Comparison of ENCODE assay signal across 19 cellular contexts in the genomic region with DNA sequence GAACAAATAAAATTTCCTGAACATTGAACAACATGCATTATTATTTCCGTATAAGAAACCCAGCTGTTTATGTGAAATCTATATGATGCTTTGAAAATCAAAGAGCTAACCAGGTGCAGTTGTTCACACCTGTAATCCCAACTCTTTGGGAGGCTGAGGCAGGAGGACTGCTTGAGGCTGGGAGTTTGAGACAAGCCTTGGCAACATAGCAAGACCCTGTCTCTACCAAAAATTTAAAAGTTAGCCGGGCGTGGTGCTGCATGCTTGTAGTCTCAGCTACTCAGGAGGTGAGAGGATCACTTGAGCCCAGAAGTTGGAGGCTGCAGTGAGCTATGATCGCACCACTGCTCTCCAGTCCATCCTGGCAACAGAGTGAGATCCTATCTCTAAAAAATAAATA. TPM values are rescaled to one million over a fixed set of nuclear protein-coding genes. Genes with fewer than 3 reads are reported as not detected.
DNase-seq lines count a peak whose midpoint lies in the region; ATAC-seq, FAIRE-seq and TF ChIP-seq lines count a peak whose summit lies in the region.
"Had no signal": no experiment of that assay in that cellular context is flagged by ENCODE, and none has a peak within 500 bp of the region (broad histone marks: within the 10 kb centered on the region; RNA-seq: fewer than 3 reads in every experiment).

No MANE protein-coding gene starts in this region.

- H3K9me3 Mint-ChIP-seq in immature natural killer cell = no peaks in the 10 kb centered on the region

- H3K4me3 Mint-ChIP-seq in immature natural killer cell = no peak overlapping the region

- POLR2A ChIA-PET in HepG2 (lab: Yijun Ruan, JAX) = interaction anchor here (1.5 kb wide), 1 partner anchor 41 kb away, joined by 3 read pairs; no protein-coding TSS in a partner anchor
- POLR2A ChIA-PET in Panc1 (lab: Charles Lee) = no interaction called here
- POLR2A ChIA-PET in endothelial cell of umbilical vein (lab: Charles Lee) = no interaction called here

- WGBS in HepG2 (ENCODE audit: low lambda C conversion rate) = 95% methylated on average over 4 of the region's 4 CpGs
- WGBS in right lobe of liver (ENCODE audit: insufficient coverage, low coverage, low lambda C conversion rate, missing lambda C conversion rate) = 90% methylated on average over 4 of the region's 4 CpGs
- WGBS in smooth muscle cell (ENCODE audit: low lambda C conversion rate) = 93% methylated on average over 4 of the region's 4 CpGs

- TF ChIP-seq POLR2A in HepG2 (IDR thresholded peaks at IDR 0.05; ENCODE audit: insufficient read depth in 1 of 2, low read depth in 2 of 2, low read length in 2 of 2) (no peak), right lobe of liver (IDR thresholded peaks at IDR 0.05) (no peak), endothelial cell of umbilical vein (IDR thresholded peaks at IDR 0.05; ENCODE audit: low read depth, low read length) (no peak)

- no peak for TF ChIP-seq RAD21 in HepG2 (CRISPR knock-in tag; IDR thresholded peaks at IDR 0.05)

- no peaks in the 10 kb centered on the region for H3K36me3 ChIP-seq in HepG2 (replicated peaks in 1 of 2; ENCODE audit: control insufficient read depth in 1 of 2, insufficient read depth in 2 of 2, low read length in 2 of 2)
- H3K36me3 ChIP-seq in right lobe of liver = no peaks in the 10 kb centered on the region
- H3K36me3 ChIP-seq in Panc1 (ENCODE audit: control insufficient read depth, insufficient read depth, low read length) = no peaks in the 10 kb centered on the region; the same call in 1 of the 2 replicates
- H3K36me3 ChIP-seq in endothelial cell of umbilical vein (ENCODE audit: control insufficient read depth in 2 of 2, extremely low read depth in 1 of 2, insufficient read depth in 2 of 2, low read length in 2 of 2) = no peaks in the 10 kb centered on the region
- no peaks in the 10 kb centered on the region for H3K36me3 ChIP-seq in smooth muscle cell (ENCODE audit: low read depth)

- H2AFZ ChIP-seq in HepG2 (ENCODE audit: low read length) = no peak overlapping the region
- H2AFZ ChIP-seq in endothelial cell of umbilical vein (ENCODE audit: low read depth, low read length) = no peak overlapping the region
- H2AFZ ChIP-seq in smooth muscle cell (ENCODE audit: low read depth) = no peak overlapping the region

- no peak overlapping the region for H3K27ac Mint-ChIP-seq in immature natural killer cell

- FAIRE-seq in HepG2 (lab: Jason Lieb, UNC) = no peak
- FAIRE-seq in endothelial cell of umbilical vein (lab: Jason Lieb, UNC) = peak; percentile 26
- FAIRE-seq: A204.1 had no signal

- TF ChIP-seq CTCF in HepG2 (CRISPR knock-in tag; IDR thresholded peaks at IDR 0.05) (no peak), right lobe of liver (IDR thresholded peaks at IDR 0.05) (no peak), Panc1 (IDR thresholded peaks at IDR 0.05) (no peak), endothelial cell of umbilical vein (IDR thresholded peaks at IDR 0.05; ENCODE audit: extremely low read depth in 1 of 2, insufficient read depth in 1 of 2, low read depth in 1 of 2, low read length in 2 of 2) (no peak), smooth muscle cell (IDR thresholded peaks at IDR 0.05; ENCODE audit: borderline replicate concordance, insufficient read depth, poor library complexity, severe bottlenecking) (no peak)

- H3K36me3 Mint-ChIP-seq in immature natural killer cell = peaks cover 0 to 4% (median 0%) of the 10 kb centered on the region in 3 donors

- intact Hi-C loops in HepG2 (cut with micrococcal nuclease; ENCODE audit: unreplicated experiment) = loop anchor here (5.0 kb wide), 1 partner anchor 112 kb away; no protein-coding TSS in a partner anchor
- intact Hi-C loops in right lobe of liver (cut with DNase I) = loop anchor here in 1 of 2 donors (10.0 kb wide), 1 partner anchor 50 kb away; no protein-coding TSS in a partner anchor
- intact Hi-C loops in Panc1 (cut with micrococcal nuclease; ENCODE audit: unreplicated experiment) = no loop called here
- intact Hi-C loops in endothelial cell of umbilical vein (cut with micrococcal nuclease) = loop anchor here (5.0 kb wide), 2 partner anchors 337 to 377 kb away; no protein-coding TSS in a partner anchor

- H3K79me2 ChIP-seq in HepG2 (ENCODE audit: insufficient read depth, low read length) (peaks cover 1% of the 10 kb centered on the region), endothelial cell of umbilical vein (ENCODE audit: control insufficient read depth, insufficient read depth, low read length) (peaks cover 1% of the 10 kb centered on the region), smooth muscle cell (ENCODE audit: low read depth) (peaks cover 1% of the 10 kb centered on the region)

- H3F3A ChIP-seq in smooth muscle cell (ENCODE audit: low read depth) = peaks cover 12% of the 10 kb centered on the region

- in situ Hi-C loops in HepG2 (cut with HindIII; ENCODE audit: extremely low pct_ligation_motif_present, low pct_unique_long_range_greater_than_20kb) = loop anchor here (10.0 kb wide), 1 partner anchor 70 kb away; no protein-coding TSS in a partner anchor
- in situ Hi-C loops in Panc1 (cut with HindIII; ENCODE audit: low pct_unique_long_range_greater_than_20kb, low sequenced_read_pairs) = no loop called here

- TF ChIP-seq EP300 in HepG2 (IDR thresholded peaks at IDR 0.05; ENCODE audit: low read depth in 2 of 2, low read length in 2 of 2) (no peak), HepG2 (CRISPR knock-in tag; IDR thresholded peaks at IDR 0.05; ENCODE audit: borderline replicate concordance) (no peak)

- dilution Hi-C loops in endothelial cell of umbilical vein (cut with MboI; ENCODE audit: extremely low pct_ligation_motif_present, low sequenced_read_pairs) = no loop called here

- H4K20me1 ChIP-seq in HepG2 (ENCODE audit: insufficient read depth, low read length) (no peaks in the 10 kb centered on the region), endothelial cell of umbilical vein (replicated peaks; ENCODE audit: control insufficient read depth, extremely low read depth, insufficient read depth, low read length) (no peaks in the 10 kb centered on the region), smooth muscle cell (ENCODE audit: low read depth) (no peaks in the 10 kb centered on the region)

- H3K27ac ChIP-seq in HepG2 (ENCODE audit: extremely low read length, insufficient read depth, low read length) = no peak overlapping the region
- peak overlapping the region in 1 of 3 donors; percentile 59 for H3K27ac ChIP-seq in right lobe of liver
- H3K27ac ChIP-seq in Panc1 (ENCODE audit: low read length) = peak overlapping the region; percentile 87
- peak overlapping the region; percentile 99 for H3K27ac ChIP-seq in endothelial cell of umbilical vein (ENCODE audit: insufficient read depth, low read depth, low read length)
- H3K27ac ChIP-seq in smooth muscle cell (ENCODE audit: low read depth) = peak overlapping the region; percentile 98

- H3K9me3 ChIP-seq in HepG2 (ENCODE audit: low read length) (no peaks in the 10 kb centered on the region), right lobe of liver (no peaks in the 10 kb centered on the region), Panc1 (ENCODE audit: control insufficient read depth, insufficient read depth, low read depth, low read length) (no peaks in the 10 kb centered on the region), endothelial cell of umbilical vein (replicated peaks; ENCODE audit: control insufficient read depth, insufficient read depth, low read length) (no peaks in the 10 kb centered on the region), smooth muscle cell (replicated peaks; ENCODE audit: low read depth) (no peaks in the 10 kb centered on the region)

- peaks cover 4 to 17% (median 7%) of the 10 kb centered on the region in 3 donors for H3K27me3 Mint-ChIP-seq in immature natural killer cell (ENCODE audit: low read depth in 3 of 3)

- peaks cover 11 to 13% of the 10 kb centered on the region in 2 donors for H3K4me1 Mint-ChIP-seq in immature natural killer cell

- CTCF ChIA-PET in HepG2 (lab: Yijun Ruan, JAX; ENCODE audit: low intra/inter-chr PET ratio, low total read pairs) (no interaction called here), Panc1 (lab: Charles Lee) (no interaction called here), endothelial cell of umbilical vein (lab: Charles Lee) (interaction anchor here (1.3 kb wide), 1 partner anchor 63 kb away, joined by 3 read pairs; no protein-coding TSS in a partner anchor)

- ATAC-seq in HepG2 (no peak), right lobe of liver (no peak), Panc1 (no peak), GM21825 (IDR thresholded peaks at IDR 0.05; ENCODE audit: unreplicated experiment) (no peak), GM18520 (IDR thresholded peaks at IDR 0.05; ENCODE audit: unreplicated experiment) (no peak)

- H3K27me3 ChIP-seq in HepG2 (ENCODE audit: control insufficient read depth in 1 of 2, insufficient read depth in 2 of 2, low read length in 2 of 2) = no peaks in the 10 kb centered on the region
- H3K27me3 ChIP-seq in right lobe of liver = no peaks in the 10 kb centered on the region
- H3K27me3 ChIP-seq in Panc1 (ENCODE audit: control insufficient read depth, insufficient read depth, low read length) = no peaks in the 10 kb centered on the region
- no peaks in the 10 kb centered on the region for H3K27me3 ChIP-seq in endothelial cell of umbilical vein (ENCODE audit: control insufficient read depth in 2 of 2, insufficient read depth in 2 of 2, low read length in 2 of 2)
- H3K27me3 ChIP-seq in smooth muscle cell (ENCODE audit: low read depth) = no peaks in the 10 kb centered on the region

- BruUV-seq in HepG2 (replicated peaks; lab: Mats Ljungman, UMichigan) = no TSS peak
- no TSS peak for BruUV-seq in Panc1 (replicated peaks; lab: Mats Ljungman, UMichigan)
- BruUV-seq in endothelial cell of umbilical vein (replicated peaks; lab: Mats Ljungman, UMichigan) = no TSS peak

- DNase-seq in HepG2 (ENCODE audit: low spot score) = no peak
- no peak for DNase-seq in right lobe of liver
- no peak for DNase-seq in Panc1 (ENCODE audit: low read depth, low spot score)
- no peak for DNase-seq in endothelial cell of umbilical vein (ENCODE audit: low read depth, low spot score)
- no peak for DNase-seq in smooth muscle cell (lab: John Stamatoyannopoulos, UW; ENCODE audit: unreplicated experiment)
- DNase-seq in immature natural killer cell = no peak
- DNase-seq: C1 segment of cervical spinal cord, DMS79 treated with DMSO at 0.1 percent for 48 hours, GOT3, KBM-7, MV-4-11, NCI-H187, NCI-H2107, NCI-H510A treated with DMSO at 0.1 percent for 48 hours, NCI-H774, OCI-M1 had no signal

- H3K4me1 ChIP-seq in HepG2 (ENCODE audit: insufficient read depth, low read length) = peaks cover 72% of the 10 kb centered on the region
- peaks cover 0 to 26% (median 7%) of the 10 kb centered on the region in 4 donors for H3K4me1 ChIP-seq in right lobe of liver
- peaks cover 45% of the 10 kb centered on the region for H3K4me1 ChIP-seq in Panc1 (ENCODE audit: control insufficient read depth, insufficient read depth, low read length)
- H3K4me1 ChIP-seq in endothelial cell of umbilical vein (ENCODE audit: control insufficient read depth, extremely low read depth, insufficient read depth, low read length) = peaks cover 32% of the 10 kb centered on the region
- H3K4me1 ChIP-seq in smooth muscle cell (ENCODE audit: low read depth) = peaks cover 16% of the 10 kb centered on the region

- H3K4me3 ChIP-seq in HepG2 (replicated peaks in 1 of 3; ENCODE audit: insufficient read depth in 1 of 3, low read depth in 2 of 3, low read length in 3 of 3) (no peak overlapping the region), right lobe of liver (no peak overlapping the region), Panc1 (ENCODE audit: low read depth in 2 of 2, low read length in 2 of 2) (no peak overlapping the region), endothelial cell of umbilical vein (replicated peaks in 1 of 3; ENCODE audit: insufficient read depth in 1 of 3, low read depth in 1 of 3, low read length in 3 of 3) (no peak overlapping the region), smooth muscle cell (no peak overlapping the region)

- H3K4me2 ChIP-seq in HepG2 (ENCODE audit: low read depth, low read length) (no peak overlapping the region), endothelial cell of umbilical vein (ENCODE audit: insufficient read depth, low read length) (no peak overlapping the region), smooth muscle cell (no peak overlapping the region)

- H3K9ac ChIP-seq in HepG2 (ENCODE audit: insufficient read depth, low read depth, low read length) (no peak overlapping the region), endothelial cell of umbilical vein (replicated peaks; ENCODE audit: extremely low read depth, insufficient read depth, low read length) (no peak overlapping the region), smooth muscle cell (ENCODE audit: low read depth) (no peak overlapping the region)

- H3K9me1 ChIP-seq in endothelial cell of umbilical vein (replicated peaks; ENCODE audit: control insufficient read depth, extremely low read depth, insufficient read depth, low read length) = no peaks in the 10 kb centered on the region

RNA-seq across cellular contexts. Expression of a gene that starts 4.8 kb away (rescaled TPM):
- total RNA-seq in HepG2 (2016; rRNA removed; fragmentation: Illumina TruSeq; extraction: Trizol) (20.6 and 33.1 TPM in 2 replicates), right lobe of liver (10 to 100 TPM; 12.6 to 15.2 (median 13.8) TPM), Panc1 (2021; ENCODE audit: unreplicated experiment) (34.2 TPM), endothelial cell of umbilical vein (22.3 and 23.2 TPM in 2 replicates), smooth muscle cell (59.4 and 64.4 TPM in 2 replicates)
- total RNA-seq in HepG2 (2016; cell fraction: cytosol; rRNA removed; fragmentation: Illumina TruSeq; extraction: Trizol; ENCODE audit: low read depth) = 0.91 and 0.97 TPM in 2 replicates
- 21.0 and 32.1 TPM in 2 replicates for total RNA-seq in HepG2 (2016; cell fraction: insoluble cytoplasmic fraction; rRNA removed; fragmentation: Illumina TruSeq; extraction: Trizol)
- 5.9 and 6.6 TPM in 2 replicates for total RNA-seq in HepG2 (2016; cell fraction: membrane; rRNA removed; fragmentation: Illumina TruSeq; extraction: Trizol)
- total RNA-seq in HepG2 (2016; cell fraction: nucleus; rRNA removed; fragmentation: Illumina TruSeq; extraction: Trizol) = 23.8 TPM in 2 replicates
- polyA plus RNA-seq in HepG2 (2011; rRNA removed) (7.5 and 7.7 TPM in 2 replicates), endothelial cell of umbilical vein (3.8 and 5.2 TPM in 2 replicates), smooth muscle cell (34.4 and 35.0 TPM in 2 replicates), immature natural killer cell (10 to 100 TPM; 15.3 to 33.3 (median 27.3) TPM)
- polyA plus RNA-seq in HepG2 (2011; cell fraction: cytosol; rRNA removed) = 2.5 and 4.8 TPM in 2 replicates
- polyA plus RNA-seq in HepG2 (2011; cell fraction: nucleus; rRNA removed) = 6.1 and 7.7 TPM in 2 replicates
- polyA plus RNA-seq in HepG2 (2012) = 11.4 and 12.2 TPM in 2 replicates
- 0.29 and 0.38 TPM in 2 replicates for polyA plus RNA-seq in HepG2 (2016; cell fraction: cytosol; fragmentation: Illumina TruSeq; extraction: Trizol; ENCODE audit: low read depth)
- polyA plus RNA-seq in HepG2 (2016; cell fraction: insoluble cytoplasmic fraction; fragmentation: Illumina TruSeq; extraction: Trizol; ENCODE audit: low read depth) = 22.0 and 22.6 TPM in 2 replicates
- 1.8 and 2.1 TPM in 2 replicates for polyA plus RNA-seq in HepG2 (2016; cell fraction: membrane; fragmentation: Illumina TruSeq; extraction: Trizol; ENCODE audit: low read depth)
- 18.7 and 19.3 TPM in 2 replicates for polyA plus RNA-seq in HepG2 (2016; cell fraction: nucleus; fragmentation: Illumina TruSeq; extraction: Trizol; ENCODE audit: insufficient read depth, low read depth)
- 15.7 and 16.3 TPM in 2 replicates for polyA minus RNA-seq in HepG2 (2011; rRNA and poly(A)+ RNA removed; ENCODE audit: low replicate concordance)
- polyA minus RNA-seq in HepG2 (2011; cell fraction: cytosol; rRNA and poly(A)+ RNA removed) = 13.0 and 15.1 TPM in 2 replicates
- 35.4 and 37.0 TPM in 2 replicates for polyA minus RNA-seq in HepG2 (2011; cell fraction: nucleus; rRNA and poly(A)+ RNA removed)
- 18.4 TPM for polyA plus RNA-seq in Panc1 (2012; ENCODE audit: insufficient read length)
- polyA plus RNA-seq in endothelial cell of umbilical vein (2011; cell fraction: cytosol; rRNA removed) = 4.5 and 4.7 TPM in 2 replicates
- 9.0 and 10.6 TPM in 2 replicates for polyA plus RNA-seq in endothelial cell of umbilical vein (2011; cell fraction: nucleus; rRNA removed)
- 9.9 and 11.0 TPM in 2 replicates for polyA plus RNA-seq in endothelial cell of umbilical vein (2012)
- 13.4 and 14.6 TPM in 2 replicates for polyA minus RNA-seq in endothelial cell of umbilical vein
- polyA minus RNA-seq in endothelial cell of umbilical vein (2011; cell fraction: cytosol; rRNA and poly(A)+ RNA removed) = 9.5 TPM
- polyA minus RNA-seq in endothelial cell of umbilical vein (2011; cell fraction: nucleus; rRNA and poly(A)+ RNA removed) = 16.6 and 22.8 TPM in 2 replicates
